ENCODE assay signal across 1 cellular context in genomic region chr10:32005050-32005449, GRCh38.
TF ChIP-seq lines count a peak whose summit lies in the region.

No MANE protein-coding gene starts in this region.

TF ChIP-seq in GM12878, 131 proteins besides CTCF, POLR2A, EP300 and RAD21 (continued from another document):
- TF ChIP-seq CUX1 (IDR thresholded peaks at IDR 0.05; ENCODE audit: insufficient replicate concordance, low read depth, low read length), result no peak
- no peak for TF ChIP-seq PKNOX1 (IDR thresholded peaks at IDR 0.05)
